25 cellular contexts compared by ENCODE assay signal in genomic region chr5:149658299-149658698, GRCh38.
"Had no signal": no experiment of that assay in that cellular context is flagged by ENCODE, and none has a peak within 500 bp of the region (broad histone marks: within the 10 kb centered on the region; RNA-seq: fewer than 3 reads in every experiment).

No MANE protein-coding gene starts in this region.

- H3K9me3 ChIP-seq: gastrocnemius medialis, lower lobe of right lung, ovary, prostate gland, tibial nerve had no signal

- H3K27me3 ChIP-seq: gastrocnemius medialis, ovary, tibial nerve had no signal

- H3K4me1 ChIP-seq: lower lobe of right lung, prostate gland, tibial nerve had no signal

- H3K4me3 ChIP-seq: coronary artery, dorsolateral prefrontal cortex, gastrocnemius medialis, lower lobe of right lung, ovary, prostate gland, tibial nerve had no signal

- H3K36me3 ChIP-seq: gastrocnemius medialis, lower lobe of right lung, ovary, prostate gland, tibial nerve had no signal

- H3K27ac ChIP-seq: coronary artery, dorsolateral prefrontal cortex, gastrocnemius medialis, lower lobe of right lung, ovary, prostate gland, tibial nerve had no signal

- DNase-seq: activated CD4-positive, alpha-beta memory T cell treated with anti-CD3 and anti-CD28 coated beads, Interleukin-2, amount 10 ng/mL, durations not matched to agents 7 days and 5 days; activated CD4-positive, alpha-beta T cell treated with anti-CD3 and anti-CD28 coated beads, Interleukin-2, amount 10 ng/mL, durations not matched to agents 24 days and 14 days; activated CD4-positive, CD25-positive, alpha-beta regulatory T cell treated with anti-CD3 and anti-CD28 coated beads, Interleukin-2, amount 50 U/mL, for 72 hours; activated CD8-positive, alpha-beta memory T cell treated with anti-CD3 and anti-CD28 coated beads, Interleukin-2, amount 50 U/mL, for 48 hours; activated T-cell treated with anti-CD3 and anti-CD28 coated beads, Interleukin-2, amount 50 U/mL, for 24 hours; anterior cingulate cortex; cerebellar nuclear complex; dorsolateral prefrontal cortex; effector memory CD4-positive, alpha-beta T cell; erythroblast; gastrocnemius medialis; glutamatergic neuron; hippocampal formation; lower lobe of right lung; mesenchymal stem cell; naive B cell; ovary; retina; stimulated activated CD4-positive, alpha-beta T cell treated with anti-CD3 and anti-CD28 coated beads, Interleukin-15, amount 100 ng/mL, for 24 hours; stimulated activated CD4-positive, alpha-beta T cell treated with anti-CD3 and anti-CD28 coated beads, Interleukin-2, amount 100 ng/mL, for 24 hours; stimulated activated naive B cell treated with anti-CD40 and anti-IgM and Interleukin-4, amounts not matched to agents 10 μg/mL and 1 μg/mL and 100 μg/mL, for 72 hours; T-helper 2 cell had no signal

- ATAC-seq: gastrocnemius medialis; lower lobe of right lung; stimulated activated naive B cell treated with anti-CD40 and anti-IgM and Interleukin-4, amounts not matched to agents 10 μg/mL and 1 μg/mL and 100 μg/mL, for 72 hours had no signal
